In genomic region chr1:21638531-21639341, GRCh38 we compare ENCODE assay signal across 8 cellular contexts. TPM values are rescaled to one million over a fixed set of nuclear protein-coding genes. Genes with fewer than 3 reads are reported as not detected.
DNase-seq lines count a peak whose midpoint lies in the region; ATAC-seq and TF ChIP-seq lines count a peak whose summit lies in the region.

No MANE protein-coding gene starts in this region.

- no peaks in the 10 kb centered on the region for H4K20me1 ChIP-seq in fibroblast of lung (ENCODE audit: control insufficient read depth, extremely low read depth, insufficient read depth, low read length)

- H3K9me3 ChIP-seq in Peyer's patch (no peaks in the 10 kb centered on the region), fibroblast of lung (ENCODE audit: control insufficient read depth, insufficient read depth, low read depth, low read length) (no peaks in the 10 kb centered on the region)

- peak; percentile 40 for ATAC-seq in stimulated activated effector memory CD8-positive, alpha-beta T cell treated with anti-CD3 and anti-CD28 coated beads, Interleukin-12 subunit alpha, Interleukin-12 subunit beta, amount 100 ng/mL, for 72 hours

- H3K9ac ChIP-seq in fibroblast of lung (ENCODE audit: insufficient read depth, low read length) = no peak overlapping the region

- DNase-seq in SKM-1 treated with dmso at 0.1 percent for 144 hours (lab: John Stamatoyannopoulos, UW; ENCODE audit: unreplicated experiment) (peak; percentile 7), SKM-1 (lab: John Stamatoyannopoulos, UW; ENCODE audit: unreplicated experiment) (no peak), Peyer's patch (peak in 1 of 3 donors; percentile 59), fibroblast of lung (ENCODE audit: low read depth in 2 of 2) (peak; percentile 17 to 76), GM13976 (ENCODE audit: low spot score) (no peak), germinal center (ENCODE audit: low spot score) (no peak), NCI-H510A treated with DMSO at 0.1 percent for 48 hours (lab: John Stamatoyannopoulos, UW) (no peak)
- no peak for DNase-seq in stimulated activated effector memory CD8-positive, alpha-beta T cell treated with anti-CD3 and anti-CD28 coated beads, Interleukin-12 subunit alpha, Interleukin-12 subunit beta, amount 100 ng/mL, for 72 hours (ENCODE audit: low spot score in 2 of 2)

- no peak overlapping the region for H3K4me2 ChIP-seq in fibroblast of lung (ENCODE audit: extremely low read depth, insufficient read depth, low read length)

- H3K79me2 ChIP-seq in fibroblast of lung (ENCODE audit: control insufficient read depth, insufficient read depth, low read length) = no peaks in the 10 kb centered on the region

- no peaks in the 10 kb centered on the region for H3K36me3 ChIP-seq in Peyer's patch
- H3K36me3 ChIP-seq in fibroblast of lung (ENCODE audit: control insufficient read depth, insufficient read depth, low read length) = no peaks in the 10 kb centered on the region

- TF ChIP-seq POLR2A in Peyer's patch (IDR thresholded peaks at IDR 0.05) = no peak

- no peak overlapping the region for H2AFZ ChIP-seq in fibroblast of lung (ENCODE audit: low read length)

- H3K36me3 Mint-ChIP-seq in stimulated activated effector memory CD8-positive, alpha-beta T cell treated with anti-CD3 and anti-CD28 coated beads, Interleukin-12 subunit alpha, Interleukin-12 subunit beta, amount 100 ng/mL, for 72 hours = peaks cover 5% of the 10 kb centered on the region

- H3K27ac ChIP-seq in Peyer's patch = peak overlapping the region in 3 of 4 donors; percentile 22 to 66 (median 28)
- H3K27ac ChIP-seq in fibroblast of lung (ENCODE audit: insufficient read depth, low read length) = no peak overlapping the region

- in situ Hi-C loops in GM13976 (cut with MboI; ENCODE audit: low sequenced_read_pairs, unreplicated experiment) = no loop called here

- H3K27me3 ChIP-seq in Peyer's patch (no peaks in the 10 kb centered on the region), fibroblast of lung (ENCODE audit: control insufficient read depth, insufficient read depth, low read length) (peaks cover 8% of the 10 kb centered on the region)

- peaks cover 0 to 17% (median 0%) of the 10 kb centered on the region in 4 donors for H3K4me1 ChIP-seq in Peyer's patch
- H3K4me1 ChIP-seq in fibroblast of lung (ENCODE audit: control insufficient read depth, extremely low read depth, insufficient read depth, low read length) = no peaks in the 10 kb centered on the region

- TF ChIP-seq CTCF in Peyer's patch (IDR thresholded peaks at IDR 0.05) = no peak
- TF ChIP-seq CTCF in fibroblast of lung (conservative IDR thresholded peaks at IDR 0.05 in 1 of 2, IDR thresholded peaks at IDR 0.05 in 1 of 2; ENCODE audit: low read depth in 1 of 2, low read length in 2 of 2) = no peak
- no peak for TF ChIP-seq CTCF in GM13976 (IDR thresholded peaks at IDR 0.05; ENCODE audit: borderline replicate concordance, control extremely low read depth, extremely low read depth, insufficient read depth, missing control alignments)

- no peak overlapping the region for H3K27ac Mint-ChIP-seq in stimulated activated effector memory CD8-positive, alpha-beta T cell treated with anti-CD3 and anti-CD28 coated beads, Interleukin-12 subunit alpha, Interleukin-12 subunit beta, amount 100 ng/mL, for 72 hours

- no peak overlapping the region for H3K4me3 Mint-ChIP-seq in stimulated activated effector memory CD8-positive, alpha-beta T cell treated with anti-CD3 and anti-CD28 coated beads, Interleukin-12 subunit alpha, Interleukin-12 subunit beta, amount 100 ng/mL, for 72 hours

- no peaks in the 10 kb centered on the region for H3K4me1 Mint-ChIP-seq in stimulated activated effector memory CD8-positive, alpha-beta T cell treated with anti-CD3 and anti-CD28 coated beads, Interleukin-12 subunit alpha, Interleukin-12 subunit beta, amount 100 ng/mL, for 72 hours

- H3K4me3 ChIP-seq in Peyer's patch (no peak overlapping the region), fibroblast of lung (replicated peaks in 1 of 4; ENCODE audit: control extremely low read depth in 1 of 4, insufficient read depth in 1 of 4, low read depth in 3 of 4, low read length in 4 of 4) (no peak overlapping the region)

- H3K9me3 Mint-ChIP-seq in stimulated activated effector memory CD8-positive, alpha-beta T cell treated with anti-CD3 and anti-CD28 coated beads, Interleukin-12 subunit alpha, Interleukin-12 subunit beta, amount 100 ng/mL, for 72 hours = no peaks in the 10 kb centered on the region

RNA-seq across cellular contexts. Expression of gene RAP1GAP, which starts 30.4 kb away (rescaled TPM):
- total RNA-seq in Peyer's patch = 10 to 100 TPM; 32.2 to 65.3 (median 57.0) TPM
- under 0.01 and 0.26 TPM in 2 replicates for total RNA-seq in fibroblast of lung
- 0.02 and 0.05 TPM in 2 replicates for polyA plus RNA-seq in fibroblast of lung
- polyA plus RNA-seq in fibroblast of lung (2012) = 0.07 and 0.08 TPM in 2 replicates
- polyA minus RNA-seq in fibroblast of lung (ENCODE audit: low replicate concordance) = not detected in 2 replicates

Comparison
In these comparisons a context has a peak if more than half of its experiments do, and no peak if none do; other contexts are left out.
1. DNase-seq: peak in SKM-1 treated with dmso at 0.1 percent for 144 hours (single experiment) and fibroblast of lung (2 of 2); none in SKM-1 (single experiment), stimulated activated effector memory CD8-positive, alpha-beta T cell treated with anti-CD3 and anti-CD28 coated beads, Interleukin-12 subunit alpha, Interleukin-12 subunit beta, amount 100 ng/mL, for 72 hours (0 of 2), GM13976 (single experiment), germinal center (single experiment) and NCI-H510A treated with DMSO at 0.1 percent for 48 hours (single experiment).
2. RNA of gene RAP1GAP, which starts 30.4 kb away (total RNA-seq): 32.2 to 65.3 TPM in Peyer's patch; under 0.01 to 0.26 TPM in fibroblast of lung; every median in the first group is over 10 times any median in the second.